ENCODE assay signal across 10 cellular contexts in the genomic region with DNA sequence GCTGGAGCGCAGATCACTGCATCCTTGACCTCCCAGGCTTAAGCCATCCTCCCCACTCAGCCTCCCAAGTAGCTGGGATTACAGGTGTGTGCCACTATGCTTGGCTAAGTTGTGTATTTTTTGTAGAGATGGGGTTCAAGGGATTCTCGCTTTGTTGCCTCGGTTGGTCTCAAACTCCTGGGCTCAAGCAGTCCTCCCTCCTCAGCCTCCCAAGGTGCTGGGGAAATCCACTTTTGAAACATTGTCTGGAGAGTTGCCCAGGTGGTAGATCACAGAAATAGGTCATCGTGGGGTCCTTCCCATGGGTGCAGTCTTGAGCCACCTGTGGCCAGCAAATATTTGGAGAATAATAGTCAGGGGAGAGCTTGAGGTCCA. TPM values are rescaled to one million over a fixed set of nuclear protein-coding genes. Genes with fewer than 3 reads are reported as not detected.
DNase-seq lines count a peak whose midpoint lies in the region; ATAC-seq, FAIRE-seq and TF ChIP-seq lines count a peak whose summit lies in the region.
"Had no signal": no experiment of that assay in that cellular context is flagged by ENCODE, and none has a peak within 500 bp of the region (broad histone marks: within the 10 kb centered on the region; RNA-seq: fewer than 3 reads in every experiment).

No MANE protein-coding gene starts in this region.

- 64% methylated on average over 4 of the region's 4 CpGs for WGBS in A549 (ENCODE audit: missing lambda C conversion rate)
- WGBS in IMR-90 (ENCODE audit: extremely low coverage in 2 of 2, insufficient read length in 1 of 2), 2 experiments, result no CpG with 5 or more reads among the region's 4 CpGs

- H4K5ac ChIP-seq in IMR-90 (ENCODE audit: low read depth, low read length), result peak overlapping the region; percentile 12; the same call in 1 of the 2 replicates

- no peak for DNase-seq in A549 (ENCODE audit: low read depth in 1 of 2, low spot score in 1 of 2)
- no peak for DNase-seq in IMR-90
- no peak for DNase-seq in natural killer cell treated with Interleukin-12 subunit alpha and Interleukin-12 subunit beta and Interleukin-15 and Interleukin-18, amount 100 ng/mL, for 72 hours (ENCODE audit: low spot score)
- DNase-seq in globus pallidus (ENCODE audit: low spot score), result no peak
- DNase-seq in posterior vena cava (ENCODE audit: low spot score), result no peak
- no peak for DNase-seq in NCI-H510A treated with DMSO at 0.1 percent for 48 hours (lab: John Stamatoyannopoulos, UW)

- no peak for ATAC-seq in A549
- no peak for ATAC-seq in IMR-90 (ENCODE audit: low read depth)
- no peak for ATAC-seq in natural killer cell treated with Interleukin-12 subunit alpha and Interleukin-12 subunit beta and Interleukin-15 and Interleukin-18, amount 100 ng/mL, for 72 hours
- ATAC-seq in GM19395 (IDR thresholded peaks at IDR 0.05; ENCODE audit: unreplicated experiment), result no peak
- ATAC-seq: sciatic nerve had no signal

- no peak for FAIRE-seq in A549 (lab: Jason Lieb, UNC)
- FAIRE-seq: endometrium had no signal

- peak overlapping the region; percentile 63; the same call in 1 of the 2 replicates for H4K91ac ChIP-seq in IMR-90 (ENCODE audit: insufficient read depth, low read depth, low read length)

- intact Hi-C loops in IMR-90 (cut with micrococcal nuclease) (no loop called here), posterior vena cava (cut with DNase I) (no loop called here)

- CTCF ChIA-PET in A549 (lab: Yijun Ruan, JAX), result interaction anchor here (0.6 to 2.1 kb wide), 7 partner anchors 11 to 158 kb away, joined by 3 to 9 read pairs (median 4); no protein-coding TSS in a partner anchor
- CTCF ChIA-PET in IMR-90 (lab: Yijun Ruan, JAX), result interaction anchor here (0.6 kb wide), 2 partner anchors 50 to 74 kb away, joined by 3 to 4 read pairs; no protein-coding TSS in a partner anchor

- peak overlapping the region; percentile 77 for H2BK5ac ChIP-seq in IMR-90 (ENCODE audit: low read depth, low read length, poor library complexity, severe bottlenecking)

- no peaks in the 10 kb centered on the region for H3K27me3 ChIP-seq in IMR-90 (ENCODE audit: control insufficient read depth, insufficient read depth, low read length)

- H2AK9ac ChIP-seq in IMR-90 (replicated peaks; ENCODE audit: low read depth, low read length, poor library complexity), result peak overlapping the region; percentile 53

- TF ChIP-seq CTCF in A549 (IDR thresholded peaks at IDR 0.05) (no peak), IMR-90 (conservative IDR thresholded peaks at IDR 0.05; ENCODE audit: low read depth, low read length) (no peak)

- POLR2A ChIA-PET in A549 (lab: Yijun Ruan, JAX) (interaction anchor here (0.7 kb wide), 1 partner anchor 1856 kb away, joined by 3 read pairs; no protein-coding TSS in a partner anchor), IMR-90 (lab: Charles Lee; ENCODE audit: unreplicated experiment) (no interaction called here)

- dilution Hi-C loops in IMR-90 (cut with HindIII; ENCODE audit: low sequenced_read_pairs, unreplicated experiment), result no loop called here

- BruUV-seq in IMR-90 (replicated peaks; lab: Mats Ljungman, UMichigan), result no TSS peak

- no peak for TF ChIP-seq EP300 in A549 (IDR thresholded peaks at IDR 0.05)

- H3K36me3 ChIP-seq in IMR-90 (ENCODE audit: control insufficient read depth, insufficient read depth, low read length), result peaks cover 11% of the 10 kb centered on the region

- H3K9me1 ChIP-seq in IMR-90 (ENCODE audit: insufficient read depth, low read length), result peaks cover 21% of the 10 kb centered on the region

- H3K14ac ChIP-seq in IMR-90 (replicated peaks; ENCODE audit: low read depth, low read length), result peak overlapping the region; percentile 52; the same call in 1 of the 2 replicates

- H3K56ac ChIP-seq in IMR-90 (ENCODE audit: extremely low read depth, insufficient read depth, low read length), result no peak overlapping the region

- H3K23ac ChIP-seq in IMR-90 (ENCODE audit: low read depth, low read length), result peak overlapping the region; percentile 52; the same call in 1 of the 2 replicates

- no peak for TF ChIP-seq RAD21 in A549 (conservative IDR thresholded peaks at IDR 0.05 in 1 of 2, IDR thresholded peaks at IDR 0.05 in 1 of 2)
- no peak for TF ChIP-seq RAD21 in IMR-90 (IDR thresholded peaks at IDR 0.05; ENCODE audit: low read length)

- peaks cover 29 to 92% of the 10 kb centered on the region in 2 experiments for H3K79me1 ChIP-seq in IMR-90 (ENCODE audit: low read depth in 1 of 2, low read length in 2 of 2)

- no peaks in the 10 kb centered on the region for H3K27me3 Mint-ChIP-seq in natural killer cell treated with Interleukin-12 subunit alpha and Interleukin-12 subunit beta and Interleukin-15 and Interleukin-18, amount 100 ng/mL, for 72 hours

- H3K9me3 Mint-ChIP-seq in natural killer cell treated with Interleukin-12 subunit alpha and Interleukin-12 subunit beta and Interleukin-15 and Interleukin-18, amount 100 ng/mL, for 72 hours, result peaks cover 3% of the 10 kb centered on the region

- peak overlapping the region; percentile 65 for H2BK20ac ChIP-seq in IMR-90 (ENCODE audit: low read depth, low read length)

- peak overlapping the region; percentile 75 for H3K4me2 ChIP-seq in A549
- peak overlapping the region; percentile 58; the same call in 1 of the 2 replicates for H3K4me2 ChIP-seq in IMR-90 (ENCODE audit: low read depth, low read length)

- no peak overlapping the region for H3K9ac ChIP-seq in IMR-90 (ENCODE audit: low read depth, low read length)

- peaks cover 13% of the 10 kb centered on the region for H3K36me3 Mint-ChIP-seq in natural killer cell treated with Interleukin-12 subunit alpha and Interleukin-12 subunit beta and Interleukin-15 and Interleukin-18, amount 100 ng/mL, for 72 hours

- peak overlapping the region; percentile 13 to 53; a peak in 2 of 4 replicates for H4K8ac ChIP-seq in IMR-90 (ENCODE audit: low read depth in 2 of 2, low read length in 2 of 2)

- peak overlapping the region; percentile 75 for H3K4me3 Mint-ChIP-seq in natural killer cell treated with Interleukin-12 subunit alpha and Interleukin-12 subunit beta and Interleukin-15 and Interleukin-18, amount 100 ng/mL, for 72 hours

- peaks cover 43 to 45% of the 10 kb centered on the region in 2 donors for H3K4me1 Mint-ChIP-seq in natural killer cell treated with Interleukin-12 subunit alpha and Interleukin-12 subunit beta and Interleukin-15 and Interleukin-18, amount 100 ng/mL, for 72 hours (ENCODE audit: low read depth in 2 of 2)

- H3K27ac ChIP-seq in A549, result peak overlapping the region; percentile 43 to 97; a peak in 4 of 6 replicates
- H3K27ac ChIP-seq in IMR-90 (ENCODE audit: insufficient read depth, low read length), result peak overlapping the region; percentile 34
- peak overlapping the region; percentile 54 for H3K27ac ChIP-seq in cingulate gyrus (ENCODE audit: low read depth, low read length)

- peak overlapping the region; percentile 19; the same call in 1 of the 2 replicates for H3K18ac ChIP-seq in IMR-90 (ENCODE audit: low read depth, low read length)

- in situ Hi-C loops in IMR-90 (cut with MboI; ENCODE audit: low sequenced_read_pairs), result no loop called here

- H3K27ac Mint-ChIP-seq in natural killer cell treated with Interleukin-12 subunit alpha and Interleukin-12 subunit beta and Interleukin-15 and Interleukin-18, amount 100 ng/mL, for 72 hours, result peak overlapping the region; percentile 81 to 98

- H2AK5ac ChIP-seq in IMR-90 (ENCODE audit: low read depth, low read length), result peak overlapping the region; percentile 91

- no peak overlapping the region for H2BK15ac ChIP-seq in IMR-90 (ENCODE audit: low read depth, low read length)

- H2BK120ac ChIP-seq in IMR-90 (ENCODE audit: low read depth, low read length), result peak overlapping the region; percentile 75

- H4K20me1 ChIP-seq in IMR-90 (ENCODE audit: insufficient read depth, low read length), result peaks cover 72% of the 10 kb centered on the region

- H3K9me3 ChIP-seq in A549 (no peaks in the 10 kb centered on the region), IMR-90 (ENCODE audit: control insufficient read depth, insufficient read depth, low read length) (no peaks in the 10 kb centered on the region)

- peak overlapping the region; percentile 41 for H2AFZ ChIP-seq in IMR-90 (replicated peaks; ENCODE audit: low read length, poor library complexity)

- TF ChIP-seq POLR2A in A549 (IDR thresholded peaks at IDR 0.05; ENCODE audit: low read length) (no peak), IMR-90 (IDR thresholded peaks at IDR 0.05; ENCODE audit: low read depth, low read length) (no peak)

- peak overlapping the region; percentile 88 for H3K4ac ChIP-seq in IMR-90 (ENCODE audit: low read depth, low read length)

- peaks cover 47% of the 10 kb centered on the region for H3K4me1 ChIP-seq in A549
- peaks cover 11% of the 10 kb centered on the region for H3K4me1 ChIP-seq in IMR-90 (ENCODE audit: control insufficient read depth, insufficient read depth, low read length)

- H3K4me3 ChIP-seq in A549, result 0 out of 3 replicates have a peak overlapping the region, but pooled peaks have one; percentile 10
- no peak overlapping the region for H3K4me3 ChIP-seq in IMR-90 (ENCODE audit: insufficient read depth, low read depth, low read length)

TF ChIP-seq in A549, 52 proteins besides CTCF, POLR2A, EP300 and RAD21 (continues in another document):
- TF ChIP-seq RARB (CRISPR knock-in tag; IDR thresholded peaks at IDR 0.05) (no peak), RFX5 (IDR thresholded peaks at IDR 0.05) (no peak), FOSB (CRISPR knock-in tag; IDR thresholded peaks at IDR 0.05) (no peak), ZFP36 (IDR thresholded peaks at IDR 0.05; ENCODE audit: borderline replicate concordance, partially characterized antibody) (no peak), RCOR1 (IDR thresholded peaks at IDR 0.05; ENCODE audit: low read depth, low read length) (no peak)

TF ChIP-seq in IMR-90, 13 proteins besides CTCF, POLR2A, EP300 and RAD21 (continues in another document):
- no peak for TF ChIP-seq MXI1 (IDR thresholded peaks at IDR 0.05; ENCODE audit: borderline replicate concordance, low read depth, low read length)
- TF ChIP-seq SMC3 (IDR thresholded peaks at IDR 0.05; ENCODE audit: low read depth, low read length), result no peak
- TF ChIP-seq MAFK (IDR thresholded peaks at IDR 0.05; ENCODE audit: low read depth, low read length), result no peak

RNA-seq across cellular contexts. Expression of a gene that starts 5.2 kb away (rescaled TPM):
- 29.2 and 37.0 TPM in 2 replicates for polyA plus RNA-seq in A549 (2011; rRNA removed)
- 38.2 and 41.8 TPM in 2 replicates for polyA plus RNA-seq in A549 (2012; cell fraction: cytosol; rRNA removed)
- polyA plus RNA-seq in A549 (2012; cell fraction: nucleus; rRNA removed), result 78.5 and 82.0 TPM in 2 replicates
- polyA plus RNA-seq in A549 (2017; fragmentation: RNase III; extraction: RNeasy Plus Mini Kit Qiagen cat#74134 plus additional on column Dnase treatment), result 35.6 to 55.8 TPM (median 50.8 TPM) in 3 replicates
- polyA minus RNA-seq in A549 (2011; rRNA and poly(A)+ RNA removed), result 37.2 and 50.2 TPM in 2 replicates
- total RNA-seq in IMR-90 (2012; rRNA removed), result 40.5 and 45.2 TPM in 2 replicates
- polyA plus RNA-seq in IMR-90 (2012; rRNA removed), result 53.8 and 61.2 TPM in 2 replicates
- 43.2 and 44.9 TPM in 2 replicates for polyA plus RNA-seq in IMR-90 (2012; cell fraction: cytosol; rRNA removed)
- 51.0 and 64.7 TPM in 2 replicates for polyA plus RNA-seq in IMR-90 (2012; cell fraction: nucleus; rRNA removed; ENCODE audit: low replicate concordance)
- 100 to 1,000 TPM; 179 to 194 TPM for total RNA-seq in natural killer cell treated with Interleukin-12 subunit alpha and Interleukin-12 subunit beta and Interleukin-15 and Interleukin-18, amount 100 ng/mL, for 72 hours
- total RNA-seq in posterior vena cava, result 10 to 100 TPM; 51.0 to 66.4 TPM
